Comparison of ENCODE assay signal across 24 cellular contexts in genomic region chr19:13615890-13616289, GRCh38.
DNase-seq lines count a peak whose midpoint lies in the region; ATAC-seq and TF ChIP-seq lines count a peak whose summit lies in the region.
"Had no signal": no experiment of that assay in that cellular context is flagged by ENCODE, and none has a peak within 500 bp of the region (broad histone marks: within the 10 kb centered on the region; RNA-seq: fewer than 3 reads in every experiment).

No MANE protein-coding gene starts in this region.

- H3K4me3 ChIP-seq in astrocyte of the spinal cord (ENCODE audit: low read depth, low read length), result no peak overlapping the region
- H3K4me3 ChIP-seq: colonic mucosa, esophagus squamous epithelium, gastrocnemius medialis, smooth muscle cell had no signal

- H3K9me3 Mint-ChIP-seq in activated CD8-positive, alpha-beta T cell treated with anti-CD3 and anti-CD28 coated beads for 36 hours, result no peaks in the 10 kb centered on the region
- H3K9me3 Mint-ChIP-seq: activated naive CD8-positive, alpha-beta T cell treated with anti-CD3 and anti-CD28 coated beads, Interleukin-2, amount 10 ng/mL, durations not matched to agents 7 days and 5 days; stimulated activated naive B cell treated with anti-CD40 and anti-IgM and Interleukin-4, amounts not matched to agents 10 μg/mL and 1 μg/mL and 100 μg/mL, for 72 hours had no signal

- CTCF ChIA-PET in activated CD8-positive, alpha-beta T cell treated with anti-CD3 and anti-CD28 coated beads for 36 hours (lab: Charles Lee), result interaction anchor here (0.8 kb wide), 1 partner anchor 27 kb away, joined by 4 read pairs; no protein-coding TSS in a partner anchor

- DNase-seq in NCI-H2081 (lab: John Stamatoyannopoulos, UW) (peak; percentile 42 to 71), NCI-H2081 treated with DMSO at 0.1 percent for 48 hours (lab: John Stamatoyannopoulos, UW) (no peak), NCI-H345 treated with DMSO at 0.1 percent for 48 hours (lab: John Stamatoyannopoulos, UW; ENCODE audit: unreplicated experiment) (peak; percentile 53), astrocyte of the spinal cord (ENCODE audit: low read depth, low spot score) (peak; percentile 41), posterior vena cava (ENCODE audit: low spot score) (peak; percentile 41), NCI-H1930 (lab: John Stamatoyannopoulos, UW) (no peak)
- DNase-seq in activated CD8-positive, alpha-beta T cell treated with anti-CD3 and anti-CD28 coated beads for 36 hours, result no peak
- DNase-seq: activated effector memory CD4-positive, alpha-beta T cell treated with anti-CD3 and anti-CD28 coated beads, Interleukin-2, amount 50 U/mL, for 16 hours; activated naive CD8-positive, alpha-beta T cell treated with anti-CD3 and anti-CD28 coated beads, Interleukin-2, amount 10 ng/mL, durations not matched to agents 7 days and 5 days; CD4-positive, alpha-beta memory T cell; colonic mucosa; DMS153; esophagus squamous epithelium; gastrocnemius medialis; GDM1; hippocampal formation; immature natural killer cell; Karpas-422; mesenchymal stem cell; stimulated activated CD4-positive, alpha-beta T cell treated with anti-CD3 and anti-CD28 coated beads, Interleukin-4, amount 100 ng/mL, for 24 hours; stimulated activated naive B cell treated with anti-CD40 and anti-IgM and Interleukin-4, amounts not matched to agents 10 μg/mL and 1 μg/mL and 100 μg/mL, for 72 hours had no signal

- peaks cover 14% of the 10 kb centered on the region for H3K27me3 Mint-ChIP-seq in activated CD8-positive, alpha-beta T cell treated with anti-CD3 and anti-CD28 coated beads for 36 hours

- no peak overlapping the region for H3K27ac Mint-ChIP-seq in activated CD8-positive, alpha-beta T cell treated with anti-CD3 and anti-CD28 coated beads for 36 hours
- H3K27ac Mint-ChIP-seq: activated naive CD8-positive, alpha-beta T cell treated with anti-CD3 and anti-CD28 coated beads, Interleukin-2, amount 10 ng/mL, durations not matched to agents 7 days and 5 days; CD4-positive, alpha-beta memory T cell; immature natural killer cell; stimulated activated naive B cell treated with anti-CD40 and anti-IgM and Interleukin-4, amounts not matched to agents 10 μg/mL and 1 μg/mL and 100 μg/mL, for 72 hours had no signal

- in situ Hi-C loops in astrocyte of the spinal cord (cut with HindIII; ENCODE audit: low sequenced_read_pairs), result no loop called here

- ATAC-seq in GM18520 (IDR thresholded peaks at IDR 0.05; ENCODE audit: unreplicated experiment), result no peak
- no peak for ATAC-seq in activated CD8-positive, alpha-beta T cell treated with anti-CD3 and anti-CD28 coated beads for 36 hours
- ATAC-seq: gastrocnemius medialis; left lobe of liver; stimulated activated naive B cell treated with anti-CD40 and anti-IgM and Interleukin-4, amounts not matched to agents 10 μg/mL and 1 μg/mL and 100 μg/mL, for 72 hours had no signal

- no peaks in the 10 kb centered on the region for H3K36me3 Mint-ChIP-seq in activated CD8-positive, alpha-beta T cell treated with anti-CD3 and anti-CD28 coated beads for 36 hours (ENCODE audit: low read depth)
- H3K36me3 Mint-ChIP-seq: activated naive CD8-positive, alpha-beta T cell treated with anti-CD3 and anti-CD28 coated beads, Interleukin-2, amount 10 ng/mL, durations not matched to agents 7 days and 5 days; CD4-positive, alpha-beta memory T cell; immature natural killer cell; stimulated activated naive B cell treated with anti-CD40 and anti-IgM and Interleukin-4, amounts not matched to agents 10 μg/mL and 1 μg/mL and 100 μg/mL, for 72 hours had no signal

- H3K4me3 Mint-ChIP-seq in activated CD8-positive, alpha-beta T cell treated with anti-CD3 and anti-CD28 coated beads for 36 hours, result no peak overlapping the region
- H3K4me3 Mint-ChIP-seq: activated naive CD8-positive, alpha-beta T cell treated with anti-CD3 and anti-CD28 coated beads, Interleukin-2, amount 10 ng/mL, durations not matched to agents 7 days and 5 days; CD4-positive, alpha-beta memory T cell; immature natural killer cell; stimulated activated naive B cell treated with anti-CD40 and anti-IgM and Interleukin-4, amounts not matched to agents 10 μg/mL and 1 μg/mL and 100 μg/mL, for 72 hours had no signal

- intact Hi-C loops in posterior vena cava (cut with DNase I), result no loop called here
- intact Hi-C loops in activated CD8-positive, alpha-beta T cell treated with anti-CD3 and anti-CD28 coated beads for 36 hours (cut with micrococcal nuclease), result loop anchor here (10.0 kb wide), 1 partner anchor 109 kb away; no protein-coding TSS in a partner anchor

- no peaks in the 10 kb centered on the region for H3K4me1 Mint-ChIP-seq in activated CD8-positive, alpha-beta T cell treated with anti-CD3 and anti-CD28 coated beads for 36 hours (ENCODE audit: low read depth)
- H3K4me1 Mint-ChIP-seq: activated naive CD8-positive, alpha-beta T cell treated with anti-CD3 and anti-CD28 coated beads, Interleukin-2, amount 10 ng/mL, durations not matched to agents 7 days and 5 days; CD4-positive, alpha-beta memory T cell; immature natural killer cell had no signal

- POLR2A ChIA-PET in activated CD8-positive, alpha-beta T cell treated with anti-CD3 and anti-CD28 coated beads for 36 hours (lab: Charles Lee), result no interaction called here

- TF ChIP-seq CTCF in astrocyte of the spinal cord (IDR thresholded peaks at IDR 0.05; ENCODE audit: low read depth, low read length), result no peak
- no peak for TF ChIP-seq CTCF in activated CD8-positive, alpha-beta T cell treated with anti-CD3 and anti-CD28 coated beads for 36 hours (IDR thresholded peaks at IDR 0.05)

Comparison
In these comparisons a context has a peak if more than half of its experiments do, and no peak if none do; other contexts are left out.
1. DNase-seq: peak in NCI-H2081 (2 of 2), NCI-H345 treated with DMSO at 0.1 percent for 48 hours (single experiment), astrocyte of the spinal cord (single experiment) and posterior vena cava (single experiment); none in NCI-H2081 treated with DMSO at 0.1 percent for 48 hours (single experiment), activated CD8-positive, alpha-beta T cell treated with anti-CD3 and anti-CD28 coated beads for 36 hours (single experiment) and NCI-H1930 (0 of 2).